Comparison of ENCODE assay signal across 1 cellular context in the genomic region with DNA sequence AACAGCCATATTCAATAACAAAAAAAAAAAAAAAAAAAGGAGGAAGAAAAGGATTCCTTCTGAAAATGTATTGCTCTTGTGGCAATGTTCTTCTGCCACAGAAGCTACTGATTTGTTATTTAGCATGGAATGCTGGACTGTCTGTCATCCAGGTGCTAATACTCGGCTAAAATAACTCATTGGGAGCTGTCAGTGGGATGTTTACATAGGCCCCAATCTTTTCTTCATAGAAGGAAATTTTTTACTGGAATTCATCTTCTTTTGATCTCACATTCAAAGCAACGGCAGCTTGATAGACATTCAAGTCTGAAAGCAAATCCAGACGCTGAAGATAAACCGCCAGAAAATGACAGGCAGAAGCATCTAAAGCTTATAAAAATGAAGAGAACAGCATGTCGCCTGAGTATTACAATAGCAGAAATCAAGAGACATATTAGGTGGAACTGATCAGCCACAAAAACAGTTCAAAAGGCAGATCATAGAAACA.
TF ChIP-seq lines count a peak whose summit lies in the region.

No MANE protein-coding gene starts in this region.

TF ChIP-seq in GM23338, 12 proteins besides CTCF, POLR2A, EP300 and RAD21 (continued from another document):
- TF ChIP-seq, protein P1, sequence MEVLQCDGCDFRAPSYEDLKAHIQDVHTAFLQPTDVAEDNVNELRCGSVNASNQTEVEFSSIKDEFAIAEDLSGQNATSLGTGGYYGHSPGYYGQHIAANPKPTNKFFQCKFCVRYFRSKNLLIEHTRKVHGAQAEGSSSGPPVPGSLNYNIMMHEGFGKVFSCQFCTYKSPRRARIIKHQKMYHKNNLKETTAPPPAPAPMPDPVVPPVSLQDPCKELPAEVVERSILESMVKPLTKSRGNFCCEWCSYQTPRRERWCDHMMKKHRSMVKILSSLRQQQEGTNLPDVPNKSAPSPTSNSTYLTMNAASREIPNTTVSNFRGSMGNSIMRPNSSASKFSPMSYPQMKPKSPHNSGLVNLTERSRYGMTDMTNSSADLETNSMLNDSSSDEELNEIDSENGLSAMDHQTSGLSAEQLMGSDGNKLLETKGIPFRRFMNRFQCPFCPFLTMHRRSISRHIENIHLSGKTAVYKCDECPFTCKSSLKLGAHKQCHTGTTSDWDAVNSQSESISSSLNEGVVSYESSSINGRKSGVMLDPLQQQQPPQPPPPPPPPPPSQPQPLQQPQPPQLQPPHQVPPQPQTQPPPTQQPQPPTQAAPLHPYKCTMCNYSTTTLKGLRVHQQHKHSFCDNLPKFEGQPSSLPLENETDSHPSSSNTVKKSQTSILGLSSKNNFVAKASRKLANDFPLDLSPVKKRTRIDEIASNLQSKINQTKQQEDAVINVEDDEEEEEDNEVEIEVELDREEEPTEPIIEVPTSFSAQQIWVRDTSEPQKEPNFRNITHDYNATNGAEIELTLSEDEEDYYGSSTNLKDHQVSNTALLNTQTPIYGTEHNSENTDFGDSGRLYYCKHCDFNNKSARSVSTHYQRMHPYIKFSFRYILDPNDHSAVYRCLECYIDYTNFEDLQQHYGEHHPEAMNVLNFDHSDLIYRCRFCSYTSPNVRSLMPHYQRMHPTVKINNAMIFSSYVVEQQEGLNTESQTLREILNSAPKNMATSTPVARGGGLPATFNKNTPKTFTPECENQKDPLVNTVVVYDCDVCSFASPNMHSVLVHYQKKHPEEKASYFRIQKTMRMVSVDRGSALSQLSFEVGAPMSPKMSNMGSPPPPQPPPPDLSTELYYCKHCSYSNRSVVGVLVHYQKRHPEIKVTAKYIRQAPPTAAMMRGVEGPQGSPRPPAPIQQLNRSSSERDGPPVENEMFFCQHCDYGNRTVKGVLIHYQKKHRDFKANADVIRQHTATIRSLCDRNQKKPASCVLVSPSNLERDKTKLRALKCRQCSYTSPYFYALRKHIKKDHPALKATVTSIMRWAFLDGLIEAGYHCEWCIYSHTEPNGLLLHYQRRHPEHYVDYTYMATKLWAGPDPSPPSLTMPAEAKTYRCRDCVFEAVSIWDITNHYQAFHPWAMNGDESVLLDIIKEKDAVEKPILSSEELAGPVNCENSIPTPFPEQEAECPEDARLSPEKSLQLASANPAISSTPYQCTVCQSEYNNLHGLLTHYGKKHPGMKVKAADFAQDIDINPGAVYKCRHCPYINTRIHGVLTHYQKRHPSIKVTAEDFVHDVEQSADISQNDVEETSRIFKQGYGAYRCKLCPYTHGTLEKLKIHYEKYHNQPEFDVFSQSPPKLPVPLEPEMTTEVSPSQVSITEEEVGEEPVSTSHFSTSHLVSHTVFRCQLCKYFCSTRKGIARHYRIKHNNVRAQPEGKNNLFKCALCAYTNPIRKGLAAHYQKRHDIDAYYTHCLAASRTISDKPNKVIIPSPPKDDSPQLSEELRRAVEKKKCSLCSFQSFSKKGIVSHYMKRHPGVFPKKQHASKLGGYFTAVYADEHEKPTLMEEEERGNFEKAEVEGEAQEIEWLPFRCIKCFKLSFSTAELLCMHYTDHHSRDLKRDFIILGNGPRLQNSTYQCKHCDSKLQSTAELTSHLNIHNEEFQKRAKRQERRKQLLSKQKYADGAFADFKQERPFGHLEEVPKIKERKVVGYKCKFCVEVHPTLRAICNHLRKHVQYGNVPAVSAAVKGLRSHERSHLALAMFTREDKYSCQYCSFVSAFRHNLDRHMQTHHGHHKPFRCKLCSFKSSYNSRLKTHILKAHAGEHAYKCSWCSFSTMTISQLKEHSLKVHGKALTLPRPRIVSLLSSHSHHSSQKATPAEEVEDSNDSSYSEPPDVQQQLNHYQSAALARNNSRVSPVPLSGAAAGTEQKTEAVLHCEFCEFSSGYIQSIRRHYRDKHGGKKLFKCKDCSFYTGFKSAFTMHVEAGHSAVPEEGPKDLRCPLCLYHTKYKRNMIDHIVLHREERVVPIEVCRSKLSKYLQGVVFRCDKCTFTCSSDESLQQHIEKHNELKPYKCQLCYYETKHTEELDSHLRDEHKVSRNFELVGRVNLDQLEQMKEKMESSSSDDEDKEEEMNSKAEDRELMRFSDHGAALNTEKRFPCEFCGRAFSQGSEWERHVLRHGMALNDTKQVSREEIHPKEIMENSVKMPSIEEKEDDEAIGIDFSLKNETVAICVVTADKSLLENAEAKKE (CRISPR knock-in tag; IDR thresholded peaks at IDR 0.05), result no peak
- TF ChIP-seq, protein P2, sequence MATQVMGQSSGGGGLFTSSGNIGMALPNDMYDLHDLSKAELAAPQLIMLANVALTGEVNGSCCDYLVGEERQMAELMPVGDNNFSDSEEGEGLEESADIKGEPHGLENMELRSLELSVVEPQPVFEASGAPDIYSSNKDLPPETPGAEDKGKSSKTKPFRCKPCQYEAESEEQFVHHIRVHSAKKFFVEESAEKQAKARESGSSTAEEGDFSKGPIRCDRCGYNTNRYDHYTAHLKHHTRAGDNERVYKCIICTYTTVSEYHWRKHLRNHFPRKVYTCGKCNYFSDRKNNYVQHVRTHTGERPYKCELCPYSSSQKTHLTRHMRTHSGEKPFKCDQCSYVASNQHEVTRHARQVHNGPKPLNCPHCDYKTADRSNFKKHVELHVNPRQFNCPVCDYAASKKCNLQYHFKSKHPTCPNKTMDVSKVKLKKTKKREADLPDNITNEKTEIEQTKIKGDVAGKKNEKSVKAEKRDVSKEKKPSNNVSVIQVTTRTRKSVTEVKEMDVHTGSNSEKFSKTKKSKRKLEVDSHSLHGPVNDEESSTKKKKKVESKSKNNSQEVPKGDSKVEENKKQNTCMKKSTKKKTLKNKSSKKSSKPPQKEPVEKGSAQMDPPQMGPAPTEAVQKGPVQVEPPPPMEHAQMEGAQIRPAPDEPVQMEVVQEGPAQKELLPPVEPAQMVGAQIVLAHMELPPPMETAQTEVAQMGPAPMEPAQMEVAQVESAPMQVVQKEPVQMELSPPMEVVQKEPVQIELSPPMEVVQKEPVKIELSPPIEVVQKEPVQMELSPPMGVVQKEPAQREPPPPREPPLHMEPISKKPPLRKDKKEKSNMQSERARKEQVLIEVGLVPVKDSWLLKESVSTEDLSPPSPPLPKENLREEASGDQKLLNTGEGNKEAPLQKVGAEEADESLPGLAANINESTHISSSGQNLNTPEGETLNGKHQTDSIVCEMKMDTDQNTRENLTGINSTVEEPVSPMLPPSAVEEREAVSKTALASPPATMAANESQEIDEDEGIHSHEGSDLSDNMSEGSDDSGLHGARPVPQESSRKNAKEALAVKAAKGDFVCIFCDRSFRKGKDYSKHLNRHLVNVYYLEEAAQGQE (IDR thresholded peaks at IDR 0.05; ENCODE audit: unreplicated experiment), result no peak
